Comparison of ENCODE assay signal across 8 cellular contexts in the genomic region with DNA sequence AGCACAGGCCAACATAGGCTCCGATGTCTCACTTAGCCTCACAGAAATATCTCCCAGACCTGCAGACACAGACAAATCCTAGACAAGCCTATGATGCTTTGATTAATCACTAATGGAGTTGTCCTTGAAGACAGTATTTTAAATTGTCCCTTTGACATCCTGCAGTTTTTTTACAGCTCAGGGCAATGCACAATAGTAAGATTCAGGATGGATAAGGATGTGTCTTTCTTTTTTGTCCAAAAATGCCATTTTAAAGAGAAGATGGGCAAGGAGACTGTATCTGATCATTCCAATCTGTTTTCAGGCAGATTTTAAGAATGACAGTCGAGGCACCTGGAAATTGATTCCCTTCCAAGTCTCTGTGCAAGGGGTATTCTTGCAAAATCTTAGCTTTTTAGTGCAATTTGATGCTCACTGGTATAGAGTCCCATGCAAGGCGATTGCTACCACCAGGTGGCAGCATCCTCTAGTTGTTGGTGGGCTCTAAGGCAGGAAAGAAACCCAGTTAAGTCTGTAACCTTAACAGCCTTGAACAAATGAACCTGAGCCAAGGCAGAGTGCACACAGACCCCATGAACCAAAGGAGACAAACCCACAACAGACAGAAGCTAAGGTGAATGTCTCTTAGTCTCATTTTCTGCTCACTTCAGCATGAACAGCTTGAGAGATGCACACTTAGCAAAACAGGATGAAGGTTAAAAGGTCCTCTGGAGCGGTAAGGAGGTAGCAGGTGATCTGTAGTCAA. TPM values are rescaled to one million over a fixed set of nuclear protein-coding genes. Genes with fewer than 3 reads are reported as not detected.
DNase-seq lines count a peak whose midpoint lies in the region; ATAC-seq and TF ChIP-seq lines count a peak whose summit lies in the region.

No MANE protein-coding gene starts in this region.

- H3K4me1 ChIP-seq in BE2C (peaks cover 10% of the 10 kb centered on the region), parathyroid adenoma (no peaks in the 10 kb centered on the region), transverse colon (peaks cover 0 to 3% (median 0%) of the 10 kb centered on the region in 4 donors)

- H3K4me3 ChIP-seq in BE2C (ENCODE audit: low read depth, low read length) (no peak overlapping the region), parathyroid adenoma (ENCODE audit: low read depth, low read length) (no peak overlapping the region), transverse colon (no peak overlapping the region)

- peak overlapping the region; percentile 28 for H2AFZ ChIP-seq in parathyroid adenoma

- peaks cover 6% of the 10 kb centered on the region; the same call in 1 of the 2 replicates for H3K36me3 ChIP-seq in BE2C
- no peaks in the 10 kb centered on the region for H3K36me3 ChIP-seq in parathyroid adenoma (ENCODE audit: control insufficient read depth, insufficient read depth, low read length)
- H3K36me3 ChIP-seq in transverse colon: no peaks in the 10 kb centered on the region

- no peaks in the 10 kb centered on the region for H3K79me2 ChIP-seq in parathyroid adenoma

- H3K27ac ChIP-seq in parathyroid adenoma: no peak overlapping the region
- H3K27ac ChIP-seq in transverse colon: no peak overlapping the region

- H3K27me3 ChIP-seq in BE2C: no peaks in the 10 kb centered on the region
- H3K27me3 ChIP-seq in parathyroid adenoma (ENCODE audit: control insufficient read depth, insufficient read depth, low read length): no peaks in the 10 kb centered on the region
- H3K27me3 ChIP-seq in transverse colon: no peaks in the 10 kb centered on the region

- 48 to 83% methylated on average over 1 to 4 of the region's 4 CpGs for WGBS in transverse colon (ENCODE audit: low coverage in 1 of 2), 2 donors

- DNase-seq in BE2C (peak; percentile 89), LoVo (ENCODE audit: low spot score) (peak; percentile 74), SHP77 treated with DMSO at 0.1 percent for 48 hours (lab: John Stamatoyannopoulos, UW) (peak; percentile 30), germinal center (ENCODE audit: low spot score) (peak; percentile 67), transverse colon (peak; percentile 76)
- DNase-seq in activated effector memory CD4-positive, alpha-beta T cell treated with anti-CD3 and anti-CD28 coated beads, Interleukin-2, amount 50 U/mL, for 16 hours: peak; percentile 90

- H3K9ac ChIP-seq in parathyroid adenoma: no peak overlapping the region

- in situ Hi-C loops in transverse colon (cut with MboI; ENCODE audit: low pct_ligation_motif_present in 1 of 4, low pct_unique_long_range_greater_than_20kb in 1 of 4, low sequenced_read_pairs in 3 of 4): loop anchor here in 1 of 4 donors (10.0 kb wide), 1 partner anchor 214 kb away; no protein-coding TSS in a partner anchor

- H3K9me3 ChIP-seq in BE2C (no peaks in the 10 kb centered on the region), parathyroid adenoma (ENCODE audit: control insufficient read depth, low read length) (no peaks in the 10 kb centered on the region), transverse colon (no peaks in the 10 kb centered on the region)

- ATAC-seq in GM19351 (IDR thresholded peaks at IDR 0.05; ENCODE audit: unreplicated experiment): peak; percentile 72

- no peak for TF ChIP-seq POLR2A in transverse colon (IDR thresholded peaks at IDR 0.05)

- no peak for TF ChIP-seq EP300 in transverse colon (IDR thresholded peaks at IDR 0.05; ENCODE audit: low read depth)

- H3K4me2 ChIP-seq in parathyroid adenoma (ENCODE audit: low read length): no peak overlapping the region

- intact Hi-C loops in transverse colon (cut with DNase I; ENCODE audit: low total_unique reads): loop anchor here (5.0 kb wide), 2 partner anchors 471 to 611 kb away; no protein-coding TSS in a partner anchor

- TF ChIP-seq CTCF in BE2C (IDR thresholded peaks at IDR 0.05; ENCODE audit: low read depth, low read length) (peak; percentile 98), parathyroid adenoma (IDR thresholded peaks at IDR 0.05) (peak; percentile 70), transverse colon (IDR thresholded peaks at IDR 0.05) (peak; percentile 78 to 89 (median 87))

RNA-seq across cellular contexts. Expression of gene MINAR1, which starts 51.2 kb away (rescaled TPM):
- 3.3 TPM for polyA plus RNA-seq in BE2C (2012; ENCODE audit: insufficient read depth, insufficient read length, low read depth)
- total RNA-seq in transverse colon: 1 to 10 TPM in 1 of 4 donors, under 1 TPM in 2, not detected in 1; 0.14 to 1.1 (median 0.40) TPM

Comparison
In these comparisons a context has a peak if more than half of its experiments do, and no peak if none do; other contexts are left out.
1. DNase-seq: peak in every context shown above with its lines; median percentile 90 in activated effector memory CD4-positive, alpha-beta T cell treated with anti-CD3 and anti-CD28 coated beads, Interleukin-2, amount 50 U/mL, for 16 hours; 89 in BE2C; 76 in transverse colon; 74 in LoVo; 67 in germinal center; 30 in SHP77 treated with DMSO at 0.1 percent for 48 hours.